ENCODE assay signal across 9 cellular contexts in the genomic region with DNA sequence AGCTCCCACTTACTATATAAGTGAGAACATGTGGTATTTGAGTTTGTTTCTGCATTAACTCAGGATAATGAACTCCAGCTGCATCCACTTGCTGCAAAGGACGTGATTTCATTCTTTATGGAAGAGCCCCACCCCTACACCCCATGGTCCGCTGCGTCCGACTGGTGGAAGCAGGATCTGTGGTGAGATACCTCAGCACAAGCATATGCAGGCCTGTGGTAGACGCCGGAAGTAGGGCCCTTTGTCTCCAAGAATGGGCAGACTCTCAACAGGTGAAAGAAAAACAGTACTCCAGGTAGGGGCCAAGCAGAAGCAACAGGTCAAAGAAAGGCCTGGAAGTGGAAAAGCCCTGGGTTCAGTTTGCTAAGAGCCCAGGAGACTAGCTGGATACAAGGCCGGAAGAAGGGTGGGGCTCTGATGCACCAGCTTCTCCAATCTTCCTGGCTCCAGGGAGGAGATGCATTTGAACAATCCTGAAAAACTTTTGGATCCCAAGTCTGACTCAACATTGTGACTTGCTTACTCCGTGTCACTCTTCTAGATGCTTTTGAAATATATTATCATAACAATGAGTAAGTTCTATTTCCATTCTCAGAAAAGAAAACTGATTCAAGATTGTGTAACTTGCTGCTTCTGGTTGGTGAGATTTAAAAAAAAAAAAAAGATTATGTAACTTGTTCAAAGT. TPM values are rescaled to one million over a fixed set of nuclear protein-coding genes. Genes with fewer than 3 reads are reported as not detected.
DNase-seq lines count a peak whose midpoint lies in the region; ATAC-seq, FAIRE-seq and TF ChIP-seq lines count a peak whose summit lies in the region.
"Had no signal": no experiment of that assay in that cellular context is flagged by ENCODE, and none has a peak within 500 bp of the region (broad histone marks: within the 10 kb centered on the region; RNA-seq: fewer than 3 reads in every experiment).

No MANE protein-coding gene starts in this region.

- no peaks in the 10 kb centered on the region for H3K27me3 ChIP-seq in SK-N-SH (ENCODE audit: insufficient read depth)
- no peaks in the 10 kb centered on the region for H3K27me3 ChIP-seq in thoracic aorta (replicated peaks; ENCODE audit: insufficient read depth)

- H3K79me2 ChIP-seq in SK-N-SH (ENCODE audit: insufficient read depth): peaks cover 34% of the 10 kb centered on the region

- POLR2A ChIA-PET in SK-N-SH (lab: Yijun Ruan, JAX): interaction anchor here (0.9 to 1.8 kb wide), 10 partner anchors 9 to 54 kb away, joined by 4 to 22 read pairs (median 4); a partner anchor contains a TSS

- TF ChIP-seq CTCF in SK-N-SH (IDR thresholded peaks at IDR 0.05): no peak
- no peak for TF ChIP-seq CTCF in foreskin fibroblast (IDR thresholded peaks at IDR 0.05; ENCODE audit: low read depth, low read length)
- TF ChIP-seq CTCF in thoracic aorta (IDR thresholded peaks at IDR 0.05): no peak

- TF ChIP-seq RAD21 in SK-N-SH (IDR thresholded peaks at IDR 0.05; ENCODE audit: low read length): no peak

- no peak for FAIRE-seq in frontal cortex (lab: Jason Lieb, UNC)

- 17% methylated on average over 8 of the region's 8 CpGs for WGBS in SK-N-SH (ENCODE audit: low lambda C conversion rate)

- peak in 1 of 2 experiments; percentile 25; a peak in 1 of 4 replicates for TF ChIP-seq EP300 in SK-N-SH (IDR thresholded peaks at IDR 0.05; ENCODE audit: borderline replicate concordance in 1 of 2, low read depth in 1 of 2, low read length in 1 of 2)

- peak overlapping the region; percentile 42; the same call in 1 of the 2 replicates for H3K9ac ChIP-seq in SK-N-SH

- H2AFZ ChIP-seq in SK-N-SH (ENCODE audit: low read depth): no peak overlapping the region

- no peaks in the 10 kb centered on the region for H3K9me2 ChIP-seq in SK-N-SH

- no peaks in the 10 kb centered on the region for H3K9me3 ChIP-seq in SK-N-SH
- no peaks in the 10 kb centered on the region for H3K9me3 ChIP-seq in thoracic aorta

- H3K27ac ChIP-seq in SK-N-SH (ENCODE audit: low read depth in 2 of 2, low read length in 1 of 2) (peak overlapping the region; percentile 89 to 90), thoracic aorta (peak overlapping the region; percentile 55 to 85)

- H4K20me1 ChIP-seq in SK-N-SH (ENCODE audit: insufficient read depth): peaks cover 14% of the 10 kb centered on the region

- peaks cover 8 to 17% of the 10 kb centered on the region in 2 experiments; a peak in 3 of 4 replicates for H3K4me1 ChIP-seq in SK-N-SH (ENCODE audit: control insufficient read depth in 1 of 2, insufficient read depth in 2 of 2, low read depth in 1 of 2, low read length in 1 of 2)
- peaks cover 15 to 25% of the 10 kb centered on the region in 2 donors for H3K4me1 ChIP-seq in thoracic aorta (ENCODE audit: control insufficient read depth in 1 of 2, low read depth in 2 of 2)

- ATAC-seq in thoracic aorta (ENCODE audit: insufficient number of reproducible peaks, low FRiP score, low read depth): no peak
- ATAC-seq in GM21515 (IDR thresholded peaks at IDR 0.05; ENCODE audit: unreplicated experiment): no peak

- H3K36me3 ChIP-seq in SK-N-SH (replicated peaks in 1 of 2; ENCODE audit: control insufficient read depth in 1 of 2, insufficient read depth in 2 of 2, low read length in 1 of 2): no peaks in the 10 kb centered on the region
- no peaks in the 10 kb centered on the region for H3K36me3 ChIP-seq in thoracic aorta

- peak; percentile 47 for DNase-seq in activated CD8-positive, alpha-beta memory T cell treated with anti-CD3 and anti-CD28 coated beads, Interleukin-2, amount 50 U/mL, for 48 hours
- no peak for DNase-seq in activated CD8-positive, alpha-beta memory T cell treated with anti-CD3 and anti-CD28 coated beads for 24 hours
- peak; percentile 84 for DNase-seq in SK-N-SH
- peak; percentile 87 to 96 for DNase-seq in foreskin fibroblast
- no peak for DNase-seq in thoracic aorta (ENCODE audit: low spot score)
- no peak for DNase-seq in frontal cortex (ENCODE audit: low spot score in 2 of 2)
- DNase-seq in foreskin melanocyte: no peak
- DNase-seq: endodermal cell had no signal

- H3F3A ChIP-seq in SK-N-SH (replicated peaks; ENCODE audit: insufficient read depth): peaks cover 47% of the 10 kb centered on the region

- CTCF ChIA-PET in SK-N-SH (lab: Yijun Ruan, JAX): interaction anchor here (1.4 kb wide), 1 partner anchor 39 kb away, joined by 3 read pairs; no protein-coding TSS in a partner anchor

- H3K4me2 ChIP-seq in SK-N-SH: peak overlapping the region; percentile 31; the same call in 1 of the 2 replicates

- H3K4me3 ChIP-seq in SK-N-SH (ENCODE audit: low read depth in 2 of 2, low read length in 1 of 2) (no peak overlapping the region), foreskin fibroblast (ENCODE audit: low read depth in 1 of 2, low read length in 2 of 2) (peak overlapping the region in 1 of 2 donors; percentile 11), thoracic aorta (no peak overlapping the region)

TF ChIP-seq in SK-N-SH, 30 proteins besides CTCF, POLR2A, EP300 and RAD21 (continues in another document):
- TF ChIP-seq SIN3A (IDR thresholded peaks at IDR 0.05; ENCODE audit: borderline replicate concordance, low read depth, low read length) (no peak), POLR2AphosphoS5 (IDR thresholded peaks at IDR 0.05; ENCODE audit: low read depth, low read length) (peak; percentile 86), ELF1 (IDR thresholded peaks at IDR 0.05) (0 out of 2 replicates have a peak, but pooled peaks have one; percentile 18), RCOR1 (IDR thresholded peaks at IDR 0.05; ENCODE audit: low read length) (peak; percentile 91), CHD2 (IDR thresholded peaks at IDR 0.05; ENCODE audit: low read length, partially characterized antibody) (peak; percentile 55), MEF2A (IDR thresholded peaks at IDR 0.05; ENCODE audit: borderline replicate concordance, low read depth) (peak; percentile 69; the same call in 1 of the 2 replicates), FOXJ3 (CRISPR knock-in tag; IDR thresholded peaks at IDR 0.05) (no peak), NFIC (IDR thresholded peaks at IDR 0.05; ENCODE audit: borderline replicate concordance) (no peak)
- TF ChIP-seq, protein P1, sequence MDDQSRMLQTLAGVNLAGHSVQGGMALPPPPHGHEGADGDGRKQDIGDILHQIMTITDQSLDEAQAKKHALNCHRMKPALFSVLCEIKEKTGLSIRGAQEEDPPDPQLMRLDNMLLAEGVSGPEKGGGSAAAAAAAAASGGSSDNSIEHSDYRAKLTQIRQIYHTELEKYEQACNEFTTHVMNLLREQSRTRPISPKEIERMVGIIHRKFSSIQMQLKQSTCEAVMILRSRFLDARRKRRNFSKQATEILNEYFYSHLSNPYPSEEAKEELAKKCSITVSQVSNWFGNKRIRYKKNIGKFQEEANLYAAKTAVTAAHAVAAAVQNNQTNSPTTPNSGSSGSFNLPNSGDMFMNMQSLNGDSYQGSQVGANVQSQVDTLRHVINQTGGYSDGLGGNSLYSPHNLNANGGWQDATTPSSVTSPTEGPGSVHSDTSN (IDR thresholded peaks at IDR 0.05): peak; percentile 74
- TF ChIP-seq, protein P2, sequence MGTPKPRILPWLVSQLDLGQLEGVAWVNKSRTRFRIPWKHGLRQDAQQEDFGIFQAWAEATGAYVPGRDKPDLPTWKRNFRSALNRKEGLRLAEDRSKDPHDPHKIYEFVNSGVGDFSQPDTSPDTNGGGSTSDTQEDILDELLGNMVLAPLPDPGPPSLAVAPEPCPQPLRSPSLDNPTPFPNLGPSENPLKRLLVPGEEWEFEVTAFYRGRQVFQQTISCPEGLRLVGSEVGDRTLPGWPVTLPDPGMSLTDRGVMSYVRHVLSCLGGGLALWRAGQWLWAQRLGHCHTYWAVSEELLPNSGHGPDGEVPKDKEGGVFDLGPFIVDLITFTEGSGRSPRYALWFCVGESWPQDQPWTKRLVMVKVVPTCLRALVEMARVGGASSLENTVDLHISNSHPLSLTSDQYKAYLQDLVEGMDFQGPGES (IDR thresholded peaks at IDR 0.05; ENCODE audit: low read depth, low read length): no peak
- TF ChIP-seq, protein P3, sequence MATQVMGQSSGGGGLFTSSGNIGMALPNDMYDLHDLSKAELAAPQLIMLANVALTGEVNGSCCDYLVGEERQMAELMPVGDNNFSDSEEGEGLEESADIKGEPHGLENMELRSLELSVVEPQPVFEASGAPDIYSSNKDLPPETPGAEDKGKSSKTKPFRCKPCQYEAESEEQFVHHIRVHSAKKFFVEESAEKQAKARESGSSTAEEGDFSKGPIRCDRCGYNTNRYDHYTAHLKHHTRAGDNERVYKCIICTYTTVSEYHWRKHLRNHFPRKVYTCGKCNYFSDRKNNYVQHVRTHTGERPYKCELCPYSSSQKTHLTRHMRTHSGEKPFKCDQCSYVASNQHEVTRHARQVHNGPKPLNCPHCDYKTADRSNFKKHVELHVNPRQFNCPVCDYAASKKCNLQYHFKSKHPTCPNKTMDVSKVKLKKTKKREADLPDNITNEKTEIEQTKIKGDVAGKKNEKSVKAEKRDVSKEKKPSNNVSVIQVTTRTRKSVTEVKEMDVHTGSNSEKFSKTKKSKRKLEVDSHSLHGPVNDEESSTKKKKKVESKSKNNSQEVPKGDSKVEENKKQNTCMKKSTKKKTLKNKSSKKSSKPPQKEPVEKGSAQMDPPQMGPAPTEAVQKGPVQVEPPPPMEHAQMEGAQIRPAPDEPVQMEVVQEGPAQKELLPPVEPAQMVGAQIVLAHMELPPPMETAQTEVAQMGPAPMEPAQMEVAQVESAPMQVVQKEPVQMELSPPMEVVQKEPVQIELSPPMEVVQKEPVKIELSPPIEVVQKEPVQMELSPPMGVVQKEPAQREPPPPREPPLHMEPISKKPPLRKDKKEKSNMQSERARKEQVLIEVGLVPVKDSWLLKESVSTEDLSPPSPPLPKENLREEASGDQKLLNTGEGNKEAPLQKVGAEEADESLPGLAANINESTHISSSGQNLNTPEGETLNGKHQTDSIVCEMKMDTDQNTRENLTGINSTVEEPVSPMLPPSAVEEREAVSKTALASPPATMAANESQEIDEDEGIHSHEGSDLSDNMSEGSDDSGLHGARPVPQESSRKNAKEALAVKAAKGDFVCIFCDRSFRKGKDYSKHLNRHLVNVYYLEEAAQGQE (IDR thresholded peaks at IDR 0.05; ENCODE audit: low read depth, low read length): no peak
- TF ChIP-seq, protein P4, sequence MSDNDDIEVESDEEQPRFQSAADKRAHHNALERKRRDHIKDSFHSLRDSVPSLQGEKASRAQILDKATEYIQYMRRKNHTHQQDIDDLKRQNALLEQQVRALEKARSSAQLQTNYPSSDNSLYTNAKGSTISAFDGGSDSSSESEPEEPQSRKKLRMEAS (IDR thresholded peaks at IDR 0.05; ENCODE audit: low read depth): peak; percentile 54; the same call in 1 of the 2 replicates

RNA-seq across cellular contexts. Expression of a gene that starts 30.4 kb away (rescaled TPM):
- 435 and 479 TPM in 2 replicates for polyA plus RNA-seq in SK-N-SH (2012; rRNA removed)
- polyA plus RNA-seq in SK-N-SH (2012; cell fraction: cytosol; rRNA removed): 93.7 and 99.2 TPM in 2 replicates
- 3,897 and 4,476 TPM in 2 replicates for polyA plus RNA-seq in SK-N-SH (2012; cell fraction: nucleus; rRNA removed)
- 1,000 to 10,000 TPM in 1 of 2 donors, 100 to 1,000 TPM in 1; 848 to 1,659 TPM for total RNA-seq in thoracic aorta
- total RNA-seq in frontal cortex: 1.6 TPM

RNA-seq across cellular contexts. Expression of a gene that starts 45.9 kb away (rescaled TPM):
- 285 and 510 TPM in 2 replicates for polyA plus RNA-seq in SK-N-SH (2012; rRNA removed)
- polyA plus RNA-seq in SK-N-SH (2012; cell fraction: cytosol; rRNA removed): 23.6 and 25.7 TPM in 2 replicates
- polyA plus RNA-seq in SK-N-SH (2012; cell fraction: nucleus; rRNA removed): 1,545 and 2,619 TPM in 2 replicates
- total RNA-seq in thoracic aorta (over 10,000 TPM; 20,776 to 38,952 TPM), frontal cortex (6,549 TPM)

Comparison
In these comparisons a context has a peak if more than half of its experiments do, and no peak if none do; other contexts are left out.
1. DNase-seq: peak in activated CD8-positive, alpha-beta memory T cell treated with anti-CD3 and anti-CD28 coated beads, Interleukin-2, amount 50 U/mL, for 48 hours (single experiment), SK-N-SH (single experiment) and foreskin fibroblast (2 of 2); none in activated CD8-positive, alpha-beta memory T cell treated with anti-CD3 and anti-CD28 coated beads for 24 hours (single experiment), thoracic aorta (single experiment), frontal cortex (0 of 2) and foreskin melanocyte (single experiment).
2. RNA of a gene that starts 30.4 kb away (total RNA-seq): 848 to 1,659 TPM in thoracic aorta; 1.6 TPM in frontal cortex (single experiment); every median in the first group is over 100 times any median in the second.